19 cellular contexts compared by ENCODE assay signal in the genomic region with DNA sequence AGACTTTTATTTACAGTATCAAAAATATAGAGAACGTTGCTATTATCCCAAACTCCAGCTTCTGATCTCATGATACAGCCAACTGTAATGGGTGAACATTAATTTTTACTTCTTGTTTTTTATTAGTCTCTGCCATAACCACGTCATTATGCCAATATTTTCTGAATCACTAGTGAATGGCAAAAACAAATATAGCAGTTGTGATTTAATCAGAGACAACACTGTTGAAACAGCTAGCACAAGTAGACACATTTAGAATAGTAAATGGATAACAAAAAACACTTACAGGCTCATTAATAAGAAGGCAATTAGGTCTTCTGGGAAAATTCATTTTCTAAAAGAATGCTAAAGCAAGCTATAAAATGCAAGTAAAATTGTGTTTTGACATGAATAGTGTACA. TPM values are rescaled to one million over a fixed set of nuclear protein-coding genes. Genes with fewer than 3 reads are reported as not detected.
DNase-seq lines count a peak whose midpoint lies in the region; ATAC-seq and TF ChIP-seq lines count a peak whose summit lies in the region.
"Had no signal": no experiment of that assay in that cellular context is flagged by ENCODE, and none has a peak within 500 bp of the region (broad histone marks: within the 10 kb centered on the region; RNA-seq: fewer than 3 reads in every experiment).

No MANE protein-coding gene starts in this region.

- no TSS peak for BruUV-seq in Panc1 (replicated peaks; lab: Mats Ljungman, UMichigan)

- H3K36me3 Mint-ChIP-seq in activated T-helper 2 cell treated with anti-CD3 and anti-CD28 coated beads, Interferon-gamma antibody, Interleukin-2, Interleukin-4, amounts not matched to agents 10 μg/mL and 5 μg/mL and 100 μg/mL, durations not matched to agents 14 hours and 24 hours and 36 hours (ENCODE audit: low read depth), result no peaks in the 10 kb centered on the region
- H3K36me3 Mint-ChIP-seq in mesothelial cell of epicardium, result no peaks in the 10 kb centered on the region
- H3K36me3 Mint-ChIP-seq: CD8-positive, alpha-beta T cell had no signal

- H3K9me3 Mint-ChIP-seq in activated T-helper 2 cell treated with anti-CD3 and anti-CD28 coated beads, Interferon-gamma antibody, Interleukin-2, Interleukin-4, amounts not matched to agents 10 μg/mL and 5 μg/mL and 100 μg/mL, durations not matched to agents 14 hours and 24 hours and 36 hours, result no peaks in the 10 kb centered on the region
- H3K9me3 Mint-ChIP-seq in mesothelial cell of epicardium, result no peaks in the 10 kb centered on the region
- H3K9me3 Mint-ChIP-seq: CD8-positive, alpha-beta T cell had no signal

- H3K4me1 Mint-ChIP-seq in activated T-helper 2 cell treated with anti-CD3 and anti-CD28 coated beads, Interferon-gamma antibody, Interleukin-2, Interleukin-4, amounts not matched to agents 10 μg/mL and 5 μg/mL and 100 μg/mL, durations not matched to agents 14 hours and 24 hours and 36 hours (ENCODE audit: low read depth), result peaks cover 3% of the 10 kb centered on the region
- peaks cover 44% of the 10 kb centered on the region for H3K4me1 Mint-ChIP-seq in mesothelial cell of epicardium

- in situ Hi-C loops in Panc1 (cut with HindIII; ENCODE audit: low pct_unique_long_range_greater_than_20kb, low sequenced_read_pairs), result no loop called here

- no peak overlapping the region for H3K4me3 Mint-ChIP-seq in activated T-helper 2 cell treated with anti-CD3 and anti-CD28 coated beads, Interferon-gamma antibody, Interleukin-2, Interleukin-4, amounts not matched to agents 10 μg/mL and 5 μg/mL and 100 μg/mL, durations not matched to agents 14 hours and 24 hours and 36 hours (ENCODE audit: low read depth)
- no peak overlapping the region for H3K4me3 Mint-ChIP-seq in mesothelial cell of epicardium
- H3K4me3 Mint-ChIP-seq: CD8-positive, alpha-beta T cell had no signal

- H3K27ac ChIP-seq in Panc1 (ENCODE audit: low read length), result peak overlapping the region; percentile 88
- H3K27ac ChIP-seq in epithelial cell of prostate, result peak overlapping the region; percentile 97
- H3K27ac ChIP-seq in substantia nigra (ENCODE audit: low read depth, low read length, poor library complexity, severe bottlenecking), result peak overlapping the region; percentile 14
- H3K27ac ChIP-seq: BLaER1, SK-N-MC had no signal

- H3K27me3 ChIP-seq in Panc1 (ENCODE audit: control insufficient read depth, insufficient read depth, low read length), result no peaks in the 10 kb centered on the region
- H3K27me3 ChIP-seq: BLaER1, Peyer's patch had no signal

- no peaks in the 10 kb centered on the region for H3K36me3 ChIP-seq in Panc1 (ENCODE audit: control insufficient read depth, insufficient read depth, low read length)
- H3K36me3 ChIP-seq: BLaER1, Peyer's patch had no signal

- no peaks in the 10 kb centered on the region for H3K9me3 ChIP-seq in Panc1 (ENCODE audit: control insufficient read depth, insufficient read depth, low read depth, low read length)
- H3K9me3 ChIP-seq: BLaER1, Peyer's patch had no signal

- no peak for ATAC-seq in Panc1
- ATAC-seq: CD8-positive, alpha-beta T cell; K562 had no signal

- CTCF ChIA-PET in Panc1 (lab: Charles Lee), result no interaction called here

- intact Hi-C loops in Panc1 (cut with micrococcal nuclease; ENCODE audit: unreplicated experiment), result loop anchor here (10.0 kb wide), 2 partner anchors 657 to 777 kb away; no protein-coding TSS in a partner anchor
- intact Hi-C loops in activated T-helper 2 cell treated with anti-CD3 and anti-CD28 coated beads, Interferon-gamma antibody, Interleukin-2, Interleukin-4, amounts not matched to agents 10 μg/mL and 5 μg/mL and 100 μg/mL, durations not matched to agents 14 hours and 24 hours and 36 hours (cut with micrococcal nuclease), result loop anchor here (10.0 kb wide), 1 partner anchor 257 kb away; no protein-coding TSS in a partner anchor

- peaks cover 95% of the 10 kb centered on the region for H3K4me1 ChIP-seq in Panc1 (ENCODE audit: control insufficient read depth, insufficient read depth, low read length)

- peak; percentile 26 for DNase-seq in NCI-H1105 treated with DMSO at 0.1 percent for 48 hours (lab: John Stamatoyannopoulos, UW)
- DNase-seq in NCI-H1105 (lab: John Stamatoyannopoulos, UW), result no peak
- no peak for DNase-seq in Panc1 (ENCODE audit: low read depth, low spot score)
- no peak for DNase-seq in epithelial cell of prostate (ENCODE audit: low read depth, low spot score)
- DNase-seq in substantia nigra (lab: John Stamatoyannopoulos, UW), result no peak
- DNase-seq in amniotic stem cell (lab: John Stamatoyannopoulos, UW), result no peak
- no peak for DNase-seq in activated T-helper 2 cell treated with anti-CD3 and anti-CD28 coated beads, Interferon-gamma antibody, Interleukin-2, Interleukin-4, amounts not matched to agents 10 μg/mL and 5 μg/mL and 100 μg/mL, durations not matched to agents 14 hours and 24 hours and 36 hours (ENCODE audit: low spot score)
- DNase-seq in mesothelial cell of epicardium (ENCODE audit: low spot score in 2 of 2, unreplicated experiment in 2 of 2), result no peak
- DNase-seq: 8988T; CD8-positive, alpha-beta T cell; DMS 273 treated with DMSO at 0.1 percent for 48 hours; NCI-H2081 treated with DMSO at 0.1 percent for 48 hours; NCI-H226; NCI-H524 treated with DMSO at 0.1 percent for 48 hours; Peyer's patch; Right ventricle myocardium superior had no signal

- POLR2A ChIA-PET in Panc1 (lab: Charles Lee), result interaction anchor here (0.8 kb wide), 2 partner anchors 10 to 12 kb away, joined by 3 to 4 read pairs; no protein-coding TSS in a partner anchor

- H3K27me3 Mint-ChIP-seq in activated T-helper 2 cell treated with anti-CD3 and anti-CD28 coated beads, Interferon-gamma antibody, Interleukin-2, Interleukin-4, amounts not matched to agents 10 μg/mL and 5 μg/mL and 100 μg/mL, durations not matched to agents 14 hours and 24 hours and 36 hours (ENCODE audit: low read depth), result peaks cover 26% of the 10 kb centered on the region
- H3K27me3 Mint-ChIP-seq in mesothelial cell of epicardium (ENCODE audit: low read depth), result no peaks in the 10 kb centered on the region

- H3K27ac Mint-ChIP-seq in activated T-helper 2 cell treated with anti-CD3 and anti-CD28 coated beads, Interferon-gamma antibody, Interleukin-2, Interleukin-4, amounts not matched to agents 10 μg/mL and 5 μg/mL and 100 μg/mL, durations not matched to agents 14 hours and 24 hours and 36 hours, result no peak overlapping the region
- no peak overlapping the region for H3K27ac Mint-ChIP-seq in mesothelial cell of epicardium
- H3K27ac Mint-ChIP-seq: CD8-positive, alpha-beta T cell had no signal

- no peak for TF ChIP-seq CTCF in Panc1 (IDR thresholded peaks at IDR 0.05)
- no peak for TF ChIP-seq CTCF in mesothelial cell of epicardium (IDR thresholded peaks at IDR 0.05; ENCODE audit: unreplicated experiment)

- H3K4me3 ChIP-seq in Panc1 (ENCODE audit: low read depth in 2 of 2, low read length in 2 of 2), result no peak overlapping the region
- H3K4me3 ChIP-seq: BLaER1, K562, Peyer's patch, SK-N-MC had no signal

RNA-seq across cellular contexts. Expression of a gene that starts 8.1 kb away (rescaled TPM):
- total RNA-seq in Panc1 (2021; ENCODE audit: unreplicated experiment), result 61.8 TPM
- 25.7 TPM for polyA plus RNA-seq in Panc1 (2012; ENCODE audit: insufficient read length)
- total RNA-seq in activated T-helper 2 cell treated with anti-CD3 and anti-CD28 coated beads, Interferon-gamma antibody, Interleukin-2, Interleukin-4, amounts not matched to agents 10 μg/mL and 5 μg/mL and 100 μg/mL, durations not matched to agents 14 hours and 24 hours and 36 hours, result 4.2 and 6.1 TPM in 2 replicates
- 87.4 to 93.7 TPM (median 90.0 TPM) in 3 replicates for total RNA-seq in mesothelial cell of epicardium
- polyA plus RNA-seq: K562 had no signal

Comparison
In these comparisons a context has a peak if more than half of its experiments do, and no peak if none do; other contexts are left out.
1. H3K27ac ChIP-seq: peak in every context shown above with its lines; median percentile 97 in epithelial cell of prostate; 88 in Panc1; 14 in substantia nigra.